1 cellular context compared by ENCODE assay signal in genomic region chr19:17420267-17420924, GRCh38.
TF ChIP-seq lines count a peak whose summit lies in the region.

No MANE protein-coding gene starts in this region.

TF ChIP-seq in HepG2, 621 proteins besides CTCF, POLR2A, EP300 and RAD21 (continues in another document):
- TF ChIP-seq HIC2 (CRISPR knock-in tag; IDR thresholded peaks at IDR 0.05; ENCODE audit: low read depth), result peak; percentile 33; the same call in 1 of the 2 replicates
- TF ChIP-seq, protein P1, sequence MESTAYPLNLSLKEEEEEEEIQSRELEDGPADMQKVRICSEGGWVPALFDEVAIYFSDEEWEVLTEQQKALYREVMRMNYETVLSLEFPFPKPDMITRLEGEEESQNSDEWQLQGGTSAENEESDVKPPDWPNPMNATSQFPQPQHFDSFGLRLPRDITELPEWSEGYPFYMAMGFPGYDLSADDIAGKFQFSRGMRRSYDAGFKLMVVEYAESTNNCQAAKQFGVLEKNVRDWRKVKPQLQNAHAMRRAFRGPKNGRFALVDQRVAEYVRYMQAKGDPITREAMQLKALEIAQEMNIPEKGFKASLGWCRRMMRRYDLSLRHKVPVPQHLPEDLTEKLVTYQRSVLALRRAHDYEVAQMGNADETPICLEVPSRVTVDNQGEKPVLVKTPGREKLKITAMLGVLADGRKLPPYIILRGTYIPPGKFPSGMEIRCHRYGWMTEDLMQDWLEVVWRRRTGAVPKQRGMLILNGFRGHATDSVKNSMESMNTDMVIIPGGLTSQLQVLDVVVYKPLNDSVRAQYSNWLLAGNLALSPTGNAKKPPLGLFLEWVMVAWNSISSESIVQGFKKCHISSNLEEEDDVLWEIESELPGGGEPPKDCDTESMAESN (CRISPR knock-in tag; conservative IDR thresholded peaks at IDR 0.05), result no peak
- TF ChIP-seq PAX8 (CRISPR knock-in tag; IDR thresholded peaks at IDR 0.05; ENCODE audit: borderline replicate concordance), result 0 out of 2 replicates have a peak, but pooled peaks have one; percentile 55
- TF ChIP-seq ZNF879 (CRISPR knock-in tag; IDR thresholded peaks at IDR 0.05), result 0 out of 2 replicates have a peak, but pooled peaks have one; percentile 36
- TF ChIP-seq KDM1A (CRISPR knock-in tag; IDR thresholded peaks at IDR 0.05), result no peak
- peak; percentile 51; the same call in 1 of the 2 replicates for TF ChIP-seq HES4 (CRISPR knock-in tag; IDR thresholded peaks at IDR 0.05; ENCODE audit: borderline replicate concordance)
- TF ChIP-seq, protein P2, sequence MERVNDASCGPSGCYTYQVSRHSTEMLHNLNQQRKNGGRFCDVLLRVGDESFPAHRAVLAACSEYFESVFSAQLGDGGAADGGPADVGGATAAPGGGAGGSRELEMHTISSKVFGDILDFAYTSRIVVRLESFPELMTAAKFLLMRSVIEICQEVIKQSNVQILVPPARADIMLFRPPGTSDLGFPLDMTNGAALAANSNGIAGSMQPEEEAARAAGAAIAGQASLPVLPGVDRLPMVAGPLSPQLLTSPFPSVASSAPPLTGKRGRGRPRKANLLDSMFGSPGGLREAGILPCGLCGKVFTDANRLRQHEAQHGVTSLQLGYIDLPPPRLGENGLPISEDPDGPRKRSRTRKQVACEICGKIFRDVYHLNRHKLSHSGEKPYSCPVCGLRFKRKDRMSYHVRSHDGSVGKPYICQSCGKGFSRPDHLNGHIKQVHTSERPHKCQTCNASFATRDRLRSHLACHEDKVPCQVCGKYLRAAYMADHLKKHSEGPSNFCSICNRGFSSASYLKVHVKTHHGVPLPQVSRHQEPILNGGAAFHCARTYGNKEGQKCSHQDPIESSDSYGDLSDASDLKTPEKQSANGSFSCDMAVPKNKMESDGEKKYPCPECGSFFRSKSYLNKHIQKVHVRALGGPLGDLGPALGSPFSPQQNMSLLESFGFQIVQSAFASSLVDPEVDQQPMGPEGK (CRISPR knock-in tag; IDR thresholded peaks at IDR 0.05), result peak; percentile 27; the same call in 1 of the 2 replicates
- 0 out of 2 replicates have a peak, but pooled peaks have one; percentile 4 for TF ChIP-seq ZNF761 (CRISPR knock-in tag; conservative IDR thresholded peaks at IDR 0.05)
- 0 out of 2 replicates have a peak, but pooled peaks have one; percentile 15 for TF ChIP-seq PCBP1 (IDR thresholded peaks at IDR 0.05; ENCODE audit: borderline replicate concordance, low read depth, low read length)
- no peak for TF ChIP-seq JARID2 (CRISPR knock-in tag; IDR thresholded peaks at IDR 0.05; ENCODE audit: insufficient replicate concordance)
- peak; percentile 10 for TF ChIP-seq AGO1 (IDR thresholded peaks at IDR 0.05; ENCODE audit: low read depth, low read length, poor library complexity, severe bottlenecking)
- 0 out of 2 replicates have a peak, but pooled peaks have one; percentile 3 for TF ChIP-seq STAT6 (CRISPR knock-in tag; IDR thresholded peaks at IDR 0.05; ENCODE audit: borderline replicate concordance)
- TF ChIP-seq, protein P3, sequence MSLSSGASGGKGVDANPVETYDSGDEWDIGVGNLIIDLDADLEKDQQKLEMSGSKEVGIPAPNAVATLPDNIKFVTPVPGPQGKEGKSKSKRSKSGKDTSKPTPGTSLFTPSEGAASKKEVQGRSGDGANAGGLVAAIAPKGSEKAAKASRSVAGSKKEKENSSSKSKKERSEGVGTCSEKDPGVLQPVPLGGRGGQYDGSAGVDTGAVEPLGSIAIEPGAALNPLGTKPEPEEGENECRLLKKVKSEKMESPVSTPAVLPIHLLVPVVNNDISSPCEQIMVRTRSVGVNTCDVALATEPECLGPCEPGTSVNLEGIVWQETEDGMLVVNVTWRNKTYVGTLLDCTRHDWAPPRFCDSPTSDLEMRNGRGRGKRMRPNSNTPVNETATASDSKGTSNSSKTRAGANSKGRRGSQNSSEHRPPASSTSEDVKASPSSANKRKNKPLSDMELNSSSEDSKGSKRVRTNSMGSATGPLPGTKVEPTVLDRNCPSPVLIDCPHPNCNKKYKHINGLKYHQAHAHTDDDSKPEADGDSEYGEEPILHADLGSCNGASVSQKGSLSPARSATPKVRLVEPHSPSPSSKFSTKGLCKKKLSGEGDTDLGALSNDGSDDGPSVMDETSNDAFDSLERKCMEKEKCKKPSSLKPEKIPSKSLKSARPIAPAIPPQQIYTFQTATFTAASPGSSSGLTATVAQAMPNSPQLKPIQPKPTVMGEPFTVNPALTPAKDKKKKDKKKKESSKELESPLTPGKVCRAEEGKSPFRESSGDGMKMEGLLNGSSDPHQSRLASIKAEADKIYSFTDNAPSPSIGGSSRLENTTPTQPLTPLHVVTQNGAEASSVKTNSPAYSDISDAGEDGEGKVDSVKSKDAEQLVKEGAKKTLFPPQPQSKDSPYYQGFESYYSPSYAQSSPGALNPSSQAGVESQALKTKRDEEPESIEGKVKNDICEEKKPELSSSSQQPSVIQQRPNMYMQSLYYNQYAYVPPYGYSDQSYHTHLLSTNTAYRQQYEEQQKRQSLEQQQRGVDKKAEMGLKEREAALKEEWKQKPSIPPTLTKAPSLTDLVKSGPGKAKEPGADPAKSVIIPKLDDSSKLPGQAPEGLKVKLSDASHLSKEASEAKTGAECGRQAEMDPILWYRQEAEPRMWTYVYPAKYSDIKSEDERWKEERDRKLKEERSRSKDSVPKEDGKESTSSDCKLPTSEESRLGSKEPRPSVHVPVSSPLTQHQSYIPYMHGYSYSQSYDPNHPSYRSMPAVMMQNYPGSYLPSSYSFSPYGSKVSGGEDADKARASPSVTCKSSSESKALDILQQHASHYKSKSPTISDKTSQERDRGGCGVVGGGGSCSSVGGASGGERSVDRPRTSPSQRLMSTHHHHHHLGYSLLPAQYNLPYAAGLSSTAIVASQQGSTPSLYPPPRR (CRISPR knock-in tag; IDR thresholded peaks at IDR 0.05; ENCODE audit: borderline replicate concordance), result 0 out of 2 replicates have a peak, but pooled peaks have one; percentile 11
- TF ChIP-seq BRF2 (CRISPR knock-in tag; IDR thresholded peaks at IDR 0.05), result 0 out of 2 replicates have a peak, but pooled peaks have one; percentile 3
- TF ChIP-seq SP140L (CRISPR knock-in tag; IDR thresholded peaks at IDR 0.05; ENCODE audit: borderline replicate concordance), result no peak
- TF ChIP-seq, protein P4, sequence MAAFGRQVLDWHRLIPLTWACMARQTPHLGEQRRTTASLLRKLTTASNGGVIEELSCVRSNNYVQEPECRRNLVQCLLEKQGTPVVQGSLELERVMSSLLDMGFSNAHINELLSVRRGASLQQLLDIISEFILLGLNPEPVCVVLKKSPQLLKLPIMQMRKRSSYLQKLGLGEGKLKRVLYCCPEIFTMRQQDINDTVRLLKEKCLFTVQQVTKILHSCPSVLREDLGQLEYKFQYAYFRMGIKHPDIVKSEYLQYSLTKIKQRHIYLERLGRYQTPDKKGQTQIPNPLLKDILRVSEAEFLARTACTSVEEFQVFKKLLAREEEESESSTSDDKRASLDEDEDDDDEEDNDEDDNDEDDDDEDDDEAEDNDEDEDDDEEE (CRISPR knock-in tag; IDR thresholded peaks at IDR 0.05), result peak; percentile 72; the same call in 1 of the 2 replicates
- TF ChIP-seq HMGXB4 (CRISPR knock-in tag; IDR thresholded peaks at IDR 0.05; ENCODE audit: borderline replicate concordance in 1 of 2, low read depth in 1 of 2), result peak; percentile 10 to 38; a peak in 1 of 4 replicates
- 0 out of 2 replicates have a peak, but pooled peaks have one; percentile 20 for TF ChIP-seq ZMAT3 (CRISPR knock-in tag; conservative IDR thresholded peaks at IDR 0.05)
- TF ChIP-seq, protein P5, sequence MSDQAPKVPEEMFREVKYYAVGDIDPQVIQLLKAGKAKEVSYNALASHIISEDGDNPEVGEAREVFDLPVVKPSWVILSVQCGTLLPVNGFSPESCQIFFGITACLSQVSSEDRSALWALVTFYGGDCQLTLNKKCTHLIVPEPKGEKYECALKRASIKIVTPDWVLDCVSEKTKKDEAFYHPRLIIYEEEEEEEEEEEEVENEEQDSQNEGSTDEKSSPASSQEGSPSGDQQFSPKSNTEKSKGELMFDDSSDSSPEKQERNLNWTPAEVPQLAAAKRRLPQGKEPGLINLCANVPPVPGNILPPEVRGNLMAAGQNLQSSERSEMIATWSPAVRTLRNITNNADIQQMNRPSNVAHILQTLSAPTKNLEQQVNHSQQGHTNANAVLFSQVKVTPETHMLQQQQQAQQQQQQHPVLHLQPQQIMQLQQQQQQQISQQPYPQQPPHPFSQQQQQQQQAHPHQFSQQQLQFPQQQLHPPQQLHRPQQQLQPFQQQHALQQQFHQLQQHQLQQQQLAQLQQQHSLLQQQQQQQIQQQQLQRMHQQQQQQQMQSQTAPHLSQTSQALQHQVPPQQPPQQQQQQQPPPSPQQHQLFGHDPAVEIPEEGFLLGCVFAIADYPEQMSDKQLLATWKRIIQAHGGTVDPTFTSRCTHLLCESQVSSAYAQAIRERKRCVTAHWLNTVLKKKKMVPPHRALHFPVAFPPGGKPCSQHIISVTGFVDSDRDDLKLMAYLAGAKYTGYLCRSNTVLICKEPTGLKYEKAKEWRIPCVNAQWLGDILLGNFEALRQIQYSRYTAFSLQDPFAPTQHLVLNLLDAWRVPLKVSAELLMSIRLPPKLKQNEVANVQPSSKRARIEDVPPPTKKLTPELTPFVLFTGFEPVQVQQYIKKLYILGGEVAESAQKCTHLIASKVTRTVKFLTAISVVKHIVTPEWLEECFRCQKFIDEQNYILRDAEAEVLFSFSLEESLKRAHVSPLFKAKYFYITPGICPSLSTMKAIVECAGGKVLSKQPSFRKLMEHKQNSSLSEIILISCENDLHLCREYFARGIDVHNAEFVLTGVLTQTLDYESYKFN (CRISPR knock-in tag; conservative IDR thresholded peaks at IDR 0.05), result peak; percentile 9; the same call in 1 of the 2 replicates
- no peak for TF ChIP-seq SMAD3 (CRISPR knock-in tag; IDR thresholded peaks at IDR 0.05)
- TF ChIP-seq ZNF614 (CRISPR knock-in tag; IDR thresholded peaks at IDR 0.05; ENCODE audit: borderline replicate concordance), result no peak
- TF ChIP-seq MAX (IDR thresholded peaks at IDR 0.05), result peak; percentile 46; the same call in 1 of the 2 replicates
- no peak for TF ChIP-seq GABPA (IDR thresholded peaks at IDR 0.05; ENCODE audit: low read depth, low read length)
- 0 out of 2 replicates have a peak, but pooled peaks have one; percentile 11 for TF ChIP-seq GABPA (CRISPR knock-in tag; IDR thresholded peaks at IDR 0.05; ENCODE audit: low read depth)
- TF ChIP-seq HNRNPLL (IDR thresholded peaks at IDR 0.05; ENCODE audit: low read depth, low read length, poor library complexity, severe bottlenecking), result peak; percentile 3
- 0 out of 2 replicates have a peak, but pooled peaks have one; percentile 63 for TF ChIP-seq ZNF776 (CRISPR knock-in tag; IDR thresholded peaks at IDR 0.05)
- peak; percentile 95 for TF ChIP-seq HNRNPL (IDR thresholded peaks at IDR 0.05; ENCODE audit: low read depth, low read length)
- no peak for TF ChIP-seq RXRB (CRISPR knock-in tag; IDR thresholded peaks at IDR 0.05; ENCODE audit: borderline replicate concordance)
- TF ChIP-seq TOPORS (CRISPR knock-in tag; IDR thresholded peaks at IDR 0.05), result 0 out of 2 replicates have a peak, but pooled peaks have one; percentile 15
- 0 out of 2 replicates have a peak, but pooled peaks have one; percentile 30 for TF ChIP-seq ZNF138 (CRISPR knock-in tag; IDR thresholded peaks at IDR 0.05; ENCODE audit: low read depth)
